ENCODE assay signal across 2 cellular contexts in the genomic region with DNA sequence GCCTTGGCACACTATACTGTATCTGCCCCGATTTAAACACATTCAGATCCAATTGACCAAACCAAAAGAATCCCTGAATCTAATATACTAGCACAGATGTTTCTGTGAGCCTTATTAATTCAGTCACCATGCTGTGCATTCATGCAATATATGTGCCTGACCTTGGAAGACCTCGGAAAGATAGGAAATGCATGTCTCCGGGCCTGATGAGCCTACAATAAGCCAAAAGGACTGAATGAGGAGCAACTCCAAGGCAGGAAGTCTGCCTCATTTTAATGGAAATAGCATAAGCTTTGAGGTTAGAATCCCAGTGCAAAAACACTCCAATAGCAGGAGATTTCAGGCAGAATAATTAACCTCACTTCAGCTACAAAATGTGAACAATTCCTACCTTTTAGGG.
A peak's percentile ranks its signal among the peaks of the same experiment; 100 is the strongest.
TF ChIP-seq lines count a peak whose summit lies in the region.

No MANE protein-coding gene starts in this region.

TF ChIP-seq in GM23338, 12 proteins besides CTCF, POLR2A, EP300 and RAD21 (continues in another document):
- no peak for TF ChIP-seq ZNF114 (CRISPR knock-in tag; IDR thresholded peaks at IDR 0.05)
- TF ChIP-seq EZH2 (IDR thresholded peaks at IDR 0.05; ENCODE audit: low read depth, unreplicated experiment), result no peak
- TF ChIP-seq EZH2phosphoT487 (IDR thresholded peaks at IDR 0.05; ENCODE audit: unreplicated experiment), result no peak
- TF ChIP-seq POLR2AphosphoS5 (IDR thresholded peaks at IDR 0.05; ENCODE audit: low read depth), result no peak
- no peak for TF ChIP-seq JUNB (IDR thresholded peaks at IDR 0.05; ENCODE audit: unreplicated experiment)
- no peak for TF ChIP-seq STAT1 (IDR thresholded peaks at IDR 0.05; ENCODE audit: unreplicated experiment)
- TF ChIP-seq, protein P1, sequence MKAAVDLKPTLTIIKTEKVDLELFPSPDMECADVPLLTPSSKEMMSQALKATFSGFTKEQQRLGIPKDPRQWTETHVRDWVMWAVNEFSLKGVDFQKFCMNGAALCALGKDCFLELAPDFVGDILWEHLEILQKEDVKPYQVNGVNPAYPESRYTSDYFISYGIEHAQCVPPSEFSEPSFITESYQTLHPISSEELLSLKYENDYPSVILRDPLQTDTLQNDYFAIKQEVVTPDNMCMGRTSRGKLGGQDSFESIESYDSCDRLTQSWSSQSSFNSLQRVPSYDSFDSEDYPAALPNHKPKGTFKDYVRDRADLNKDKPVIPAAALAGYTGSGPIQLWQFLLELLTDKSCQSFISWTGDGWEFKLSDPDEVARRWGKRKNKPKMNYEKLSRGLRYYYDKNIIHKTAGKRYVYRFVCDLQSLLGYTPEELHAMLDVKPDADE (IDR thresholded peaks at IDR 0.05), result peak; percentile 43; the same call in 1 of the 2 replicates
- TF ChIP-seq CREB1 (CRISPR knock-in tag; IDR thresholded peaks at IDR 0.05; ENCODE audit: low read depth), result no peak
- no peak for TF ChIP-seq REST (IDR thresholded peaks at IDR 0.05; ENCODE audit: unreplicated experiment)
- no peak for TF ChIP-seq ZNF331 (CRISPR knock-in tag; IDR thresholded peaks at IDR 0.05; ENCODE audit: low read depth)

TF ChIP-seq in H1, 55 proteins besides CTCF, POLR2A, EP300 and RAD21:
- TF ChIP-seq YY1 (IDR thresholded peaks at IDR 0.05; ENCODE audit: low read depth, low read length), result no peak
- no peak for TF ChIP-seq CTBP2 (IDR thresholded peaks at IDR 0.05; ENCODE audit: borderline replicate concordance, insufficient read depth, insufficient read length, low read length)
- no peak for TF ChIP-seq TBP (IDR thresholded peaks at IDR 0.05; ENCODE audit: low read depth, low read length)
- TF ChIP-seq HDAC6 (IDR thresholded peaks at IDR 0.05; ENCODE audit: low read depth, low read length), result no peak
- no peak for TF ChIP-seq CEBPB (IDR thresholded peaks at IDR 0.05; ENCODE audit: low read depth, low read length)
- TF ChIP-seq USF2 (IDR thresholded peaks at IDR 0.05; ENCODE audit: low read length), result no peak
- TF ChIP-seq, protein P2, sequence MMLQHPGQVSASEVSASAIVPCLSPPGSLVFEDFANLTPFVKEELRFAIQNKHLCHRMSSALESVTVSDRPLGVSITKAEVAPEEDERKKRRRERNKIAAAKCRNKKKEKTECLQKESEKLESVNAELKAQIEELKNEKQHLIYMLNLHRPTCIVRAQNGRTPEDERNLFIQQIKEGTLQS (IDR thresholded peaks at IDR 0.05; ENCODE audit: insufficient read depth, low read depth, low read length), result no peak
- no peak for TF ChIP-seq SP4 (IDR thresholded peaks at IDR 0.05; ENCODE audit: low read length)
- no peak for TF ChIP-seq BCL11A (IDR thresholded peaks at IDR 0.05; ENCODE audit: low read depth in 2 of 2, low read length in 2 of 2)
- no peak for TF ChIP-seq PHF8 (conservative IDR thresholded peaks at IDR 0.05; ENCODE audit: low read depth, low read length)
- no peak for TF ChIP-seq MAFK (IDR thresholded peaks at IDR 0.05; ENCODE audit: low read depth, low read length)
